Comparison of ENCODE assay signal across 8 cellular contexts in genomic region chr2:11466307-11467125, GRCh38. TPM values are rescaled to one million over a fixed set of nuclear protein-coding genes. Genes with fewer than 3 reads are reported as not detected.
DNase-seq lines count a peak whose midpoint lies in the region; ATAC-seq, FAIRE-seq and TF ChIP-seq lines count a peak whose summit lies in the region.

No MANE protein-coding gene starts in this region.

- H3K4me3 Mint-ChIP-seq in CD14-positive monocyte: peak overlapping the region; percentile 93 to 95

- intact Hi-C loops in CD14-positive monocyte (cut with micrococcal nuclease) (loop anchor here in 1 of 2 donors (5.0 to 10.0 kb wide), 3 partner anchors 221 to 312 kb away; partner anchors contain the start of gene SLC66A3), mucosa of descending colon (cut with DNase I, micrococcal nuclease) (no loop called here)

- H3K4me1 Mint-ChIP-seq in CD14-positive monocyte: peaks cover 27% of the 10 kb centered on the region

- peaks cover 1 to 3% (median 2%) of the 10 kb centered on the region in 3 donors for H3K27me3 Mint-ChIP-seq in CD14-positive monocyte (ENCODE audit: low read depth in 3 of 3)

- no peaks in the 10 kb centered on the region for H3K9me3 ChIP-seq in mucosa of descending colon

- H3K4me3 ChIP-seq in choroid plexus epithelial cell (ENCODE audit: low read depth, low read length) (peak overlapping the region; percentile 76), mucosa of descending colon (peak overlapping the region; percentile 35)

- DNase-seq in CD14-positive monocyte (ENCODE audit: low spot score) (no peak), NCI-H69 (lab: John Stamatoyannopoulos, UW) (peak; percentile 53), choroid plexus epithelial cell (ENCODE audit: low read depth) (no peak), mucosa of descending colon (peak in 1 of 3 donors; percentile 34), frontal cortex (ENCODE audit: low spot score in 2 of 2) (no peak), AG08396 (ENCODE audit: low spot score) (no peak)
- no peak for DNase-seq in stimulated activated CD4-positive, alpha-beta T cell treated with anti-CD3 and anti-CD28 coated beads, Interleukin-15, amount 100 ng/mL, for 24 hours

- peaks cover 2 to 15% of the 10 kb centered on the region in 2 donors for H3K36me3 Mint-ChIP-seq in CD14-positive monocyte

- peak overlapping the region; percentile 60 to 94 (median 90) for H3K27ac Mint-ChIP-seq in CD14-positive monocyte

- peaks cover 14% of the 10 kb centered on the region for H3K4me1 ChIP-seq in mucosa of descending colon (ENCODE audit: low read depth)

- no peak for FAIRE-seq in frontal cortex (lab: Jason Lieb, UNC)

- no peak for TF ChIP-seq CTCF in CD14-positive monocyte (IDR thresholded peaks at IDR 0.05)
- TF ChIP-seq CTCF in choroid plexus epithelial cell (conservative IDR thresholded peaks at IDR 0.05; ENCODE audit: low read depth, low read length): no peak
- no peak for TF ChIP-seq CTCF in mucosa of descending colon (IDR thresholded peaks at IDR 0.05)

- H3K36me3 ChIP-seq in mucosa of descending colon (ENCODE audit: low read depth): no peaks in the 10 kb centered on the region

- ATAC-seq in GM21529 (IDR thresholded peaks at IDR 0.05; ENCODE audit: unreplicated experiment) (peak; percentile 31), mucosa of descending colon (peak; percentile 27)

- no peaks in the 10 kb centered on the region for H3K9me3 Mint-ChIP-seq in CD14-positive monocyte

RNA-seq across cellular contexts. Expression of gene E2F6, which starts 0.6 kb away (rescaled TPM):
- 1 to 10 TPM; 3.5 to 3.7 TPM for polyA plus RNA-seq in CD14-positive monocyte
- total RNA-seq in mucosa of descending colon: 10 to 100 TPM in 1 of 3 donors, 1 to 10 TPM in 2; 4.3 to 12.6 (median 5.6) TPM
- 12.2 TPM for total RNA-seq in frontal cortex
